8 cellular contexts compared by ENCODE assay signal in the genomic region with DNA sequence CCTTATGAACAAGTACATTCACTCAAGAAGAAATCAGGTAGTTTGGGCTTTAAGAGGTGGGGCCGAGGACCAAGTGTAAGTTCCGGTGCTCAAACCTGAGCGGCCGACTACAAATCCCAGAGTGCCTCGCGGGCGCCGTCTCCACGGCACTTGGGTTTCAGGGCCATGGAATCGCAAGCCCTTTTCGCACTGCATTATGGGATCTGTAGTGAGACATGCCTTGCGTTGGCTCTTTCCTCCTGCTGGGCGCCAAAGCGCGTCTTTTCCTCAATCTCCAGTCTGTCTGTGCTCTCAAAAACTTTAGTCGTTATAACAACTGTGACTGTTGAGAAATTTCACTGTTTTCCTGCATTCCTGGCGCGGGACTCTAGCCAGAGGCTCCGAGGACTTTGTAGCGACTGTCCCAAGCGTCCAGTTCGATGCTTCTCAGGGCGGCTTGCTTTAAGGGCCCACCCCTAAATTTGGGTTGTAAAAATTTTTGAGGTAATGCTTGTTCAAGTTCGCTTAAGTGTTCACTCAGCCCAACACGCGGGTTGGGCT. TPM values are rescaled to one million over a fixed set of nuclear protein-coding genes. Genes with fewer than 3 reads are reported as not detected.
DNase-seq lines count a peak whose midpoint lies in the region; ATAC-seq and TF ChIP-seq lines count a peak whose summit lies in the region.

No MANE protein-coding gene starts in this region.

- peak overlapping the region; percentile 85 for H3K4me3 ChIP-seq in AG10803 (ENCODE audit: low read length)

- peak; percentile 96 for DNase-seq in AG10803 (ENCODE audit: low read depth)
- peak; percentile 74 for DNase-seq in GM19238 (ENCODE audit: insufficient read length, low spot score)
- DNase-seq in NCI-H460 (ENCODE audit: extremely low read depth, low read depth), result peak; percentile 92
- DNase-seq in activated CD4-positive, CD25-positive, alpha-beta regulatory T cell treated with anti-CD3 and anti-CD28 coated beads, Interleukin-2, amount 50 U/mL, for 72 hours, result peak; percentile 88
- DNase-seq in cerebellar nuclear complex (lab: John Stamatoyannopoulos, UW), result peak; percentile 75 to 97
- peak; percentile 98 for DNase-seq in islet precursor cell
- peak; percentile 87 to 90 for DNase-seq in stimulated activated CD4-positive, alpha-beta T cell treated with anti-CD3 and anti-CD28 coated beads, Interleukin-12 subunit alpha, Interleukin-12 subunit beta, amount 100 ng/mL, for 24 hours (ENCODE audit: low read depth in 2 of 2)

- no peak for TF ChIP-seq CTCF in AG10803 (conservative IDR thresholded peaks at IDR 0.05; ENCODE audit: low read length)

- ATAC-seq in HG03432 (IDR thresholded peaks at IDR 0.05; ENCODE audit: unreplicated experiment), result peak; percentile 70

RNA-seq across cellular contexts. Expression of a gene that starts 0.4 kb away (rescaled TPM):
- 42.9 and 43.9 TPM in 2 replicates for total RNA-seq in NCI-H460 (2014; rRNA removed; shearing (Covaris generic))
- 47.5 and 55.8 TPM in 2 replicates for polyA plus RNA-seq in NCI-H460 (2014; cell fraction: nucleus; rRNA removed)

RNA-seq across cellular contexts. Expression of a gene that starts 3.2 kb away (rescaled TPM):
- total RNA-seq in NCI-H460 (2014; rRNA removed; shearing (Covaris generic)), result 9.2 and 10.7 TPM in 2 replicates
- 3.0 and 5.4 TPM in 2 replicates for polyA plus RNA-seq in NCI-H460 (2014; cell fraction: nucleus; rRNA removed)

Comparison
In these comparisons a context has a peak if more than half of its experiments do, and no peak if none do; other contexts are left out.
1. Peak in every context shown above with its lines: DNase-seq, ATAC-seq and H3K4me3 ChIP-seq.